In the genomic region with DNA sequence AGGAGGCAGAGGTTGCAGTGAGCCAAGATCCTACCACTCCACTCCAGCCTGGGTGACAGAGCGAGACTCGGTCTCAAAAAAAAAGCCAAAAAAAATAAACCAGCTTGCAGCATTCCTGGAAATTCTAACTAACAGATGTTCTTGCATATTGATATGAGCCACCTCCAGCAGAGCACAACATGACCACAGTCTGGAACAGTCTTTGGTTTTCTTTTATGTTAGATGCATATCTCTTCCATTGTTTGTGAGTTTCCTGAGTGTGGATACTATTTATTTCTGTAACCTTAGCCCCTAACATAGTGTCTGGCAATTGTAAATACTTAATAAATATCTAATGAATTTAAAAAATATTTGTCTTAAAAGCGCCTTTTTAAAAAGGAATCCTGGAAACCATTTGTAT, we compare ENCODE assay signal across 17 cellular contexts. TPM values are rescaled to one million over a fixed set of nuclear protein-coding genes. Genes with fewer than 3 reads are reported as not detected.
DNase-seq lines count a peak whose midpoint lies in the region; ATAC-seq and TF ChIP-seq lines count a peak whose summit lies in the region.
"Had no signal": no experiment of that assay in that cellular context is flagged by ENCODE, and none has a peak within 500 bp of the region (broad histone marks: within the 10 kb centered on the region; RNA-seq: fewer than 3 reads in every experiment).

No MANE protein-coding gene starts in this region.

- H3K9me3 ChIP-seq in DND-41 (ENCODE audit: insufficient read depth, low read length, severe bottlenecking) (no peaks in the 10 kb centered on the region), osteoblast (ENCODE audit: low read depth, low read length) (no peaks in the 10 kb centered on the region), uterus (no peaks in the 10 kb centered on the region)
- H3K9me3 ChIP-seq: BLaER1 treated with 17β-estradiol and CSF1 and Interleukin-3, amounts not matched to agents 10 nM and 100 nM; SK-N-SH had no signal

- H3K4me1 ChIP-seq in DND-41 (ENCODE audit: insufficient read depth, low read length): no peaks in the 10 kb centered on the region
- H3K4me1 ChIP-seq in osteoblast (ENCODE audit: insufficient read depth, low read length): no peaks in the 10 kb centered on the region
- no peaks in the 10 kb centered on the region for H3K4me1 ChIP-seq in uterus
- H3K4me1 ChIP-seq: BLaER1 treated with 17β-estradiol and CSF1 and Interleukin-3, amounts not matched to agents 10 nM and 100 nM had no signal

- H3K27me3 ChIP-seq in DND-41 (ENCODE audit: insufficient read depth, low read length, poor library complexity) (no peaks in the 10 kb centered on the region), osteoblast (ENCODE audit: insufficient read depth, low read length) (no peaks in the 10 kb centered on the region), uterus (no peaks in the 10 kb centered on the region)
- H3K27me3 ChIP-seq: BLaER1 treated with 17β-estradiol and CSF1 and Interleukin-3, amounts not matched to agents 10 nM and 100 nM had no signal

- H3K9ac ChIP-seq in DND-41 (ENCODE audit: low read depth, low read length): no peak overlapping the region
- H3K9ac ChIP-seq: BLaER1 treated with 17β-estradiol and CSF1 and Interleukin-3, amounts not matched to agents 10 nM and 100 nM; SK-N-SH had no signal

- peak; percentile 52 for ATAC-seq in DND-41 (ENCODE audit: insufficient read depth, low read depth)

- no peak for TF ChIP-seq POLR2A in uterus (IDR thresholded peaks at IDR 0.05)

- TF ChIP-seq CTCF in DND-41 (IDR thresholded peaks at IDR 0.05; ENCODE audit: borderline replicate concordance, extremely low read depth, low read length, poor library complexity, severe bottlenecking): no peak
- no peak for TF ChIP-seq CTCF in osteoblast (IDR thresholded peaks at IDR 0.05; ENCODE audit: extremely low read depth, low read depth, low read length)
- TF ChIP-seq CTCF in uterus (IDR thresholded peaks at IDR 0.05): no peak

- H3K4me2 ChIP-seq in DND-41 (ENCODE audit: insufficient read depth, low read length) (no peak overlapping the region), osteoblast (ENCODE audit: insufficient read depth, low read length) (no peak overlapping the region)
- H3K4me2 ChIP-seq: BLaER1 treated with 17β-estradiol and CSF1 and Interleukin-3, amounts not matched to agents 10 nM and 100 nM; SK-N-SH had no signal

- no peaks in the 10 kb centered on the region; the same call in none of the 2 replicates for H4K20me1 ChIP-seq in DND-41 (ENCODE audit: insufficient read depth, low read length)
- H4K20me1 ChIP-seq in osteoblast (ENCODE audit: insufficient read depth, low read length): no peaks in the 10 kb centered on the region

- no peak for DNase-seq in DND-41
- peak; percentile 58 for DNase-seq in NCI-H2171 (lab: John Stamatoyannopoulos, UW)
- DNase-seq in cerebellar cortex (ENCODE audit: low spot score): peak; percentile 41
- peak; percentile 52 to 67 for DNase-seq in lung microvascular endothelial cell (ENCODE audit: low read depth in 2 of 2)
- DNase-seq in osteoblast (ENCODE audit: insufficient read length, low spot score, missing footprints): no peak
- no peak for DNase-seq in NCI-H2196 (lab: John Stamatoyannopoulos, UW; ENCODE audit: unreplicated experiment)
- no peak for DNase-seq in uterus
- DNase-seq: CD8-positive, alpha-beta memory T cell; GDM1; H9; Karpas-422; NCI-H1436; NCI-H2081; NCI-H510A treated with DMSO at 0.1 percent for 48 hours; SHP77 treated with DMSO at 0.1 percent for 48 hours; SK-N-SH had no signal

- no peak overlapping the region for H3K4me3 ChIP-seq in DND-41 (ENCODE audit: low read depth in 1 of 2, low read length in 2 of 2)
- no peak overlapping the region for H3K4me3 ChIP-seq in osteoblast (ENCODE audit: insufficient read depth, low read length)
- no peak overlapping the region for H3K4me3 ChIP-seq in uterus
- H3K4me3 ChIP-seq: BLaER1 treated with 17β-estradiol and CSF1 and Interleukin-3, amounts not matched to agents 10 nM and 100 nM had no signal

- H3K79me2 ChIP-seq in DND-41 (ENCODE audit: insufficient read depth, low read length) (0 out of 2 replicates have a peak, but pooled peaks cover 2% of the 10 kb centered on the region), osteoblast (ENCODE audit: insufficient read depth, low read length) (no peaks in the 10 kb centered on the region)

- H3K36me3 ChIP-seq in DND-41 (ENCODE audit: insufficient read depth, low read length) (peaks cover 93% of the 10 kb centered on the region), osteoblast (ENCODE audit: insufficient read depth, low read length) (peaks cover 34% of the 10 kb centered on the region), uterus (no peaks in the 10 kb centered on the region)

- H2AFZ ChIP-seq in DND-41 (ENCODE audit: low read depth, low read length) (no peak overlapping the region), osteoblast (ENCODE audit: low read length) (no peak overlapping the region)

- H3K27ac ChIP-seq in DND-41 (ENCODE audit: low read length): no peak overlapping the region
- no peak overlapping the region for H3K27ac ChIP-seq in osteoblast (ENCODE audit: low read depth, low read length)
- no peak overlapping the region for H3K27ac ChIP-seq in uterus
- H3K27ac ChIP-seq: BLaER1 treated with 17β-estradiol and CSF1 and Interleukin-3, amounts not matched to agents 10 nM and 100 nM had no signal

- intact Hi-C loops in uterus (cut with DNase I; ENCODE audit: low total_unique reads): no loop called here

RNA-seq across cellular contexts. Expression of gene IFNAR1, which starts 24.0 kb away (rescaled TPM):
- 13.1 and 19.2 TPM in 2 replicates for total RNA-seq in lung microvascular endothelial cell
- 26.1 and 28.0 TPM in 2 replicates for total RNA-seq in osteoblast
- 100 to 1,000 TPM in 1 of 4 donors, 10 to 100 TPM in 3; 26.8 to 115 (median 39.3) TPM for total RNA-seq in uterus

RNA-seq across cellular contexts. Expression of gene IFNGR2, which starts 54.5 kb away (rescaled TPM):
- total RNA-seq in lung microvascular endothelial cell (36.2 and 48.8 TPM in 2 replicates), osteoblast (60.1 and 63.1 TPM in 2 replicates), uterus (10 to 100 TPM; 25.4 to 67.6 (median 58.3) TPM)

Comparison
In these comparisons a context has a peak if more than half of its experiments do, and no peak if none do; other contexts are left out.
1. DNase-seq: peak in NCI-H2171 (single experiment), cerebellar cortex (single experiment) and lung microvascular endothelial cell (2 of 2); none in DND-41 (single experiment), osteoblast (single experiment), NCI-H2196 (single experiment) and uterus (0 of 2).